ENCODE assay signal across 23 cellular contexts in genomic region chr9:68472119-68472518, GRCh38.
"Had no signal": no experiment of that assay in that cellular context is flagged by ENCODE, and none has a peak within 500 bp of the region (broad histone marks: within the 10 kb centered on the region; RNA-seq: fewer than 3 reads in every experiment).

No MANE protein-coding gene starts in this region.

- DNase-seq: cerebellar nuclear complex; dermis blood vessel endothelial cell; heart right ventricle; immature natural killer cell; kidney; left colon; left ventricle myocardium superior; mesenchymal stem cell; midbrain; nucleus accumbens; pancreas; right lobe of liver; spleen; stimulated activated CD4-positive, alpha-beta T cell treated with anti-CD3 and anti-CD28 coated beads, Interleukin-2, amount 100 ng/mL, for 24 hours; stimulated activated CD4-positive, alpha-beta T cell treated with anti-CD3 and anti-CD28 coated beads, Interleukin-4, amount 100 ng/mL, for 4 hours; stimulated activated naive B cell treated with anti-CD40 and anti-IgM and Interleukin-4, amounts not matched to agents 10 μg/mL and 1 μg/mL and 100 μg/mL, for 72 hours; stimulated activated naive CD8-positive, alpha-beta T cell treated with anti-CD3 and anti-CD28 coated beads, Interleukin-15, amount 100 ng/mL, for 72 hours; substantia nigra; trophoblast cell had no signal

- H3K9ac ChIP-seq: neural progenitor cell had no signal

- H3K9me3 ChIP-seq: heart right ventricle, pancreas, right lobe of liver, spleen, thoracic aorta had no signal

- H3K36me3 ChIP-seq: neural progenitor cell, pancreas, right lobe of liver, spleen, thoracic aorta had no signal

- H2AFZ ChIP-seq: neural progenitor cell had no signal

- ATAC-seq: left colon; natural killer cell treated with Interleukin-12 subunit alpha and Interleukin-12 subunit beta and Interleukin-15 and Interleukin-18, amount 100 ng/mL, for 72 hours; pancreas; right lobe of liver; stimulated activated naive B cell treated with anti-CD40 and anti-IgM and Interleukin-4, amounts not matched to agents 10 μg/mL and 1 μg/mL and 100 μg/mL, for 72 hours; stimulated activated naive CD8-positive, alpha-beta T cell treated with anti-CD3 and anti-CD28 coated beads, Interleukin-15, amount 100 ng/mL, for 72 hours had no signal

- H3K27ac ChIP-seq: neural progenitor cell, pancreas, right lobe of liver, spleen, thoracic aorta had no signal

- H3K4me3 ChIP-seq: heart right ventricle, lung, neural progenitor cell, pancreas, right lobe of liver, spleen, thoracic aorta had no signal

- H3K4me1 ChIP-seq: pancreas, right lobe of liver had no signal

- H3K4me2 ChIP-seq: neural progenitor cell had no signal

- H3K27me3 ChIP-seq: heart right ventricle, pancreas, right lobe of liver had no signal
